In the genomic region with DNA sequence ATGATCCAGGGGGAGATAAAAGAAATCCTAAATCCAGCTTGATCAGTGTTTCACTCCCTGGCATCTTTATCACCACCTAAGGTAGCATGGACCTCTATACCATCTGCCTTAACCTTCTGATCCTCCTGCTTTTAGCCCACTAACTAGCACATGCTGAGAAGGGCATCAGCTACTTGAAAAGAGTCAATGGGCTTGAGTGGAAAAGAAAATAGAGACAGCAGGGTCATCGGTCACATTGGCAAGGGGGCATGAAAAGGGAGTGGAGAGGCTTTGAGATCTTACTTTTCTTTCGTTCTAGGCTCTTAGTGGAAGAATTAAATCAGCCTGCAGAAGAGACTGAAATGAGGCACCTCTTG, we compare ENCODE assay signal across 8 cellular contexts. TPM values are rescaled to one million over a fixed set of nuclear protein-coding genes. Genes with fewer than 3 reads are reported as not detected.
A peak's percentile ranks its signal among the peaks of the same experiment; 100 is the strongest.
DNase-seq lines count a peak whose midpoint lies in the region; ATAC-seq and TF ChIP-seq lines count a peak whose summit lies in the region.

No MANE protein-coding gene starts in this region.

- ATAC-seq in GM18519 (IDR thresholded peaks at IDR 0.05; ENCODE audit: low FRiP score, unreplicated experiment), result no peak
- ATAC-seq in HG02678 (IDR thresholded peaks at IDR 0.05; ENCODE audit: unreplicated experiment), result no peak

- H3K4me3 Mint-ChIP-seq in brain, result peak overlapping the region; percentile 92 to 99 (median 97)
- peak overlapping the region; percentile 99 for H3K4me3 Mint-ChIP-seq in mesothelial cell of epicardium

- H3K27me3 Mint-ChIP-seq in brain (peaks cover 4% of the 10 kb centered on the region), mesothelial cell of epicardium (ENCODE audit: low read depth) (no peaks in the 10 kb centered on the region)

- H3K36me3 ChIP-seq in right atrium auricular region, result peaks cover 9% of the 10 kb centered on the region

- no peaks in the 10 kb centered on the region for H3K9me3 Mint-ChIP-seq in brain
- no peaks in the 10 kb centered on the region for H3K9me3 Mint-ChIP-seq in mesothelial cell of epicardium

- H3K36me3 Mint-ChIP-seq in brain, result peaks cover 8% of the 10 kb centered on the region
- H3K36me3 Mint-ChIP-seq in mesothelial cell of epicardium, result peaks cover 7% of the 10 kb centered on the region

- DNase-seq in right atrium auricular region (ENCODE audit: low spot score), result no peak
- DNase-seq in cardiac septum (ENCODE audit: low spot score), result no peak
- DNase-seq in mesothelial cell of epicardium (ENCODE audit: low spot score in 2 of 2, unreplicated experiment in 2 of 2), result no peak
- no peak for DNase-seq in NCI-H345 (lab: John Stamatoyannopoulos, UW)
- DNase-seq in ureter (ENCODE audit: low spot score), result no peak

- peaks cover 0 to 27% of the 10 kb centered on the region in 2 donors for H3K4me1 ChIP-seq in right atrium auricular region

- peak overlapping the region; percentile 92 to 94 for H3K27ac ChIP-seq in right atrium auricular region

- TF ChIP-seq CTCF in right atrium auricular region (IDR thresholded peaks at IDR 0.05) (no peak), brain (conservative IDR thresholded peaks at IDR 0.05) (no peak), mesothelial cell of epicardium (IDR thresholded peaks at IDR 0.05; ENCODE audit: unreplicated experiment) (no peak)

- intact Hi-C loops in cardiac septum (cut with DNase I), result loop anchor here (1.0 to 5.0 kb wide), 3 partner anchors 51 to 114 kb away; partner anchors contain the start of genes RMDN3 and VPS18

- H3K27me3 ChIP-seq in right atrium auricular region, result no peaks in the 10 kb centered on the region

- peak overlapping the region; percentile 83 to 86 for H3K4me3 ChIP-seq in right atrium auricular region

- H3K27ac Mint-ChIP-seq in brain, result peak overlapping the region; percentile 99 to 100 (median 99)
- H3K27ac Mint-ChIP-seq in mesothelial cell of epicardium, result peak overlapping the region; percentile 98

- peaks cover 39% of the 10 kb centered on the region for H3K4me1 Mint-ChIP-seq in brain
- H3K4me1 Mint-ChIP-seq in mesothelial cell of epicardium, result peaks cover 17% of the 10 kb centered on the region

- H3K9me3 ChIP-seq in right atrium auricular region, result no peaks in the 10 kb centered on the region

RNA-seq across cellular contexts. Expression of gene ZFYVE19, which starts 0.2 kb away (rescaled TPM):
- total RNA-seq in right atrium auricular region, result 10 to 100 TPM; 10.1 to 14.8 TPM
- total RNA-seq in cardiac septum, result 11.0 TPM
- polyA plus RNA-seq in brain (ENCODE audit: insufficient read depth, low read depth, low replicate concordance), result 55.0 TPM
- 20.9 to 24.4 TPM (median 24.2 TPM) in 3 replicates for total RNA-seq in mesothelial cell of epicardium
- total RNA-seq in ureter, result 26.0 TPM

RNA-seq across cellular contexts. Expression of gene DNAJC17, which starts 0.6 kb away (rescaled TPM):
- total RNA-seq in right atrium auricular region (10 to 100 TPM; 11.6 to 15.7 TPM), cardiac septum (19.1 TPM), mesothelial cell of epicardium (36.4 to 44.3 TPM (median 41.2 TPM) in 3 replicates), ureter (51.3 TPM)
- 45.6 TPM for polyA plus RNA-seq in brain (ENCODE audit: insufficient read depth, low read depth, low replicate concordance)

RNA-seq across cellular contexts. Expression of gene PPP1R14D, which starts 21.9 kb away (rescaled TPM):
- total RNA-seq in right atrium auricular region (not detected), cardiac septum (not detected), mesothelial cell of epicardium (0.63 to 1.7 TPM (median 1.2 TPM) in 3 replicates), ureter (not detected)
- polyA plus RNA-seq in brain (ENCODE audit: insufficient read depth, low read depth, low replicate concordance), result 0.66 TPM

RNA-seq across cellular contexts. Expression of gene C15orf62, which starts 36.9 kb away (rescaled TPM):
- under 1 TPM in 1 of 2 donors, not detected in 1; 0.83 TPM for total RNA-seq in right atrium auricular region
- total RNA-seq in cardiac septum, result not detected
- polyA plus RNA-seq in brain (ENCODE audit: insufficient read depth, low read depth, low replicate concordance), result 1.1 TPM
- 0.44 to 0.47 TPM (median 0.45 TPM) in 3 replicates for total RNA-seq in mesothelial cell of epicardium
- total RNA-seq in ureter, result 0.52 TPM

RNA-seq across cellular contexts. Expression of gene SPINT1, which starts 37.2 kb away (rescaled TPM):
- total RNA-seq in right atrium auricular region (10 to 100 TPM in 1 of 2 donors, 1 to 10 TPM in 1; 6.5 to 13.0 TPM), cardiac septum (0.59 TPM), mesothelial cell of epicardium (141 to 152 TPM (median 147 TPM) in 3 replicates), ureter (138 TPM)
- polyA plus RNA-seq in brain (ENCODE audit: insufficient read depth, low read depth, low replicate concordance), result 151 TPM
